Comparison of ENCODE assay signal across 17 cellular contexts in the genomic region with DNA sequence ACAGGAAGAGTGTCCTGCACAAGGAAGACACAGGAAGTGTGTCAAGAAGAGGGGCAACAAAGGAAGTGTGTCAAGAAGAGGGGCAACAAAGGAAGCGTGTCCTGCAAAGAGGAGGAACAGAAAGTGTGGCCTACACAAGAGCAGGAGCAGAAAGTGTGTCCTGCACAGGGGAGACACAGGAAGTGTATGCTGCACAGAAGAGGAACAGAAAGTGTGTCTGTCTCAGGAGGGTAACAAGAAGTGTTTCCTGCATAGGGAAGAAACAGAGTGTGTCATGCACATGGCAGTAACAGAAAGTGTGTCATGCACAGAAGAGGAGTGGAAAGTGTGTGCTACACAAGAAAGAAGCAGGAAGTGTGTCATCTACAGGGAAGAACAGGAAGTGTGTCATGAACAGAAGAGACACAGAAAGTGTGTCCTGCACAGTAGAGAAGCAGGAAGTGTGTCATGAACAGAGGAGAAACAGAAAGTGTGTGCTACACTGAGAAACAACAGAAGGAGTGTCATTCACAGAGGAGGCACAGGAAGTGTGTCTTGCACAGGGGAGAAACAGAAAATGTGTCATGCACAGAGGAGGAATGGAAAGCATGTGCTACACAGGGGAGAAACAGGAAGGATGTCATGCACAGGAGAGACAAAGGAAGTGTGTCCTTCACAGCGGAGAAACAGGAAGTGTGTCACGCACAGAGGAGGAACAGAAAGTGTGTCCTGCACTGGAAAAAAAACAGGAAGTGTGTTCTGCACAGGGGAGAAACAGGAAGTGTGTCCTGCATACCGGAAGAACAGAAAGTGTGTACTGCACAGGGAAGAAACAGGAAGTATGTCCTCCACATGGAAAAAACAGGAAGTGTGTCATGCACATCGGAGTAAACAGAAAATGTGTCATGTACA.
DNase-seq lines count a peak whose midpoint lies in the region; ATAC-seq, FAIRE-seq and TF ChIP-seq lines count a peak whose summit lies in the region.
"Had no signal": no experiment of that assay in that cellular context is flagged by ENCODE, and none has a peak within 500 bp of the region (broad histone marks: within the 10 kb centered on the region; RNA-seq: fewer than 3 reads in every experiment).

No MANE protein-coding gene starts in this region.

- H3K4me3 ChIP-seq in astrocyte (ENCODE audit: insufficient read depth, low read depth, low read length) (no peak overlapping the region), colonic mucosa (no peak overlapping the region)
- H3K4me3 ChIP-seq: left ventricle myocardium inferior, testis had no signal

- peak; percentile 27 for DNase-seq in CMK (ENCODE audit: low read depth)
- peak; percentile 92 for DNase-seq in MV-4-11 (lab: John Stamatoyannopoulos, UW)
- no peak for DNase-seq in astrocyte (ENCODE audit: low read depth)
- no peak for DNase-seq in colonic mucosa
- no peak for DNase-seq in dedifferentiated amniotic fluid mesenchymal stem cell (ENCODE audit: extremely low spot score)
- no peak for DNase-seq in COLO829 (ENCODE audit: low spot score)
- DNase-seq: activated CD8-positive, alpha-beta memory T cell treated with anti-CD3 and anti-CD28 coated beads for 24 hours; erythroblast; left ventricle myocardium inferior; NCI-H2107; T-helper 9 cell; testis had no signal

- intact Hi-C loops in colonic mucosa (cut with DNase I) = no loop called here

- ATAC-seq in GM19395 (IDR thresholded peaks at IDR 0.05; ENCODE audit: unreplicated experiment) = peak; percentile 54
- ATAC-seq in HG02973 (IDR thresholded peaks at IDR 0.05; ENCODE audit: unreplicated experiment) = no peak

- no peak overlapping the region for H3K27ac Mint-ChIP-seq in astrocyte (ENCODE audit: unreplicated experiment)
- H3K27ac Mint-ChIP-seq: activated naive CD4-positive, alpha-beta T cell treated with anti-CD3 and anti-CD28 coated beads, Interleukin-2, amount 50 U/mL, for 24 hours; CD14-positive monocyte had no signal

- no peaks in the 10 kb centered on the region for H3K9me3 Mint-ChIP-seq in astrocyte (ENCODE audit: unreplicated experiment)

- peak; percentile 58 for FAIRE-seq in astrocyte (lab: Jason Lieb, UNC)
- FAIRE-seq: H54 had no signal

- no peaks in the 10 kb centered on the region for H3K79me2 ChIP-seq in astrocyte (ENCODE audit: insufficient read depth, low read length)

- H3K27ac ChIP-seq in astrocyte (ENCODE audit: low read depth, low read length) (no peak overlapping the region), colonic mucosa (no peak overlapping the region)
- H3K27ac ChIP-seq: left ventricle myocardium inferior, testis had no signal

- H4K20me1 ChIP-seq in astrocyte (ENCODE audit: insufficient read depth, low read length) = no peaks in the 10 kb centered on the region

- no peaks in the 10 kb centered on the region for H3K27me3 Mint-ChIP-seq in astrocyte (ENCODE audit: low read depth, unreplicated experiment)
- H3K27me3 Mint-ChIP-seq: activated naive CD4-positive, alpha-beta T cell treated with anti-CD3 and anti-CD28 coated beads, Interleukin-2, amount 50 U/mL, for 24 hours had no signal

- no peaks in the 10 kb centered on the region for H3K9me3 ChIP-seq in astrocyte (ENCODE audit: insufficient read depth, low read depth, low read length)
- H3K9me3 ChIP-seq in colonic mucosa = no peaks in the 10 kb centered on the region
- H3K9me3 ChIP-seq: testis had no signal

- TF ChIP-seq CTCF in astrocyte (IDR thresholded peaks at IDR 0.05; ENCODE audit: insufficient read depth, low read depth, low read length) (no peak), colonic mucosa (IDR thresholded peaks at IDR 0.05) (no peak)

- H3K27me3 ChIP-seq in astrocyte (ENCODE audit: insufficient read depth, low read length) = no peaks in the 10 kb centered on the region
- no peaks in the 10 kb centered on the region for H3K27me3 ChIP-seq in colonic mucosa
- H3K27me3 ChIP-seq: testis had no signal

- H3K4me1 Mint-ChIP-seq in astrocyte (ENCODE audit: low read depth, unreplicated experiment) = no peaks in the 10 kb centered on the region
- H3K4me1 Mint-ChIP-seq: activated naive CD4-positive, alpha-beta T cell treated with anti-CD3 and anti-CD28 coated beads, Interleukin-2, amount 50 U/mL, for 24 hours; CD14-positive monocyte had no signal

- no peak overlapping the region for H3K9ac ChIP-seq in astrocyte (ENCODE audit: low read length)
- no peak overlapping the region for H3K9ac ChIP-seq in colonic mucosa (ENCODE audit: low read depth in 2 of 2, low read length in 2 of 2)

- H3K36me3 ChIP-seq in astrocyte (ENCODE audit: insufficient read depth, low read length) (no peaks in the 10 kb centered on the region), colonic mucosa (no peaks in the 10 kb centered on the region)
- H3K36me3 ChIP-seq: left ventricle myocardium inferior had no signal

- no peaks in the 10 kb centered on the region for H3K36me3 Mint-ChIP-seq in astrocyte (ENCODE audit: low read depth, unreplicated experiment)
- H3K36me3 Mint-ChIP-seq: CD14-positive monocyte had no signal

- H2AFZ ChIP-seq in astrocyte (ENCODE audit: low read depth, low read length) = no peak overlapping the region

- H3K4me2 ChIP-seq in astrocyte (ENCODE audit: low read length) = no peak overlapping the region

- H3K4me1 ChIP-seq in astrocyte (ENCODE audit: insufficient read depth, low read length) (no peaks in the 10 kb centered on the region), colonic mucosa (no peaks in the 10 kb centered on the region)
- H3K4me1 ChIP-seq: left ventricle myocardium inferior, testis had no signal

- no peak overlapping the region for H3K4me3 Mint-ChIP-seq in astrocyte (ENCODE audit: unreplicated experiment)
- H3K4me3 Mint-ChIP-seq: activated naive CD4-positive, alpha-beta T cell treated with anti-CD3 and anti-CD28 coated beads, Interleukin-2, amount 50 U/mL, for 24 hours; CD14-positive monocyte had no signal

Comparison
In these comparisons a context has a peak if more than half of its experiments do, and no peak if none do; other contexts are left out.
1. DNase-seq: peak in CMK (single experiment) and MV-4-11 (single experiment); none in astrocyte (single experiment), colonic mucosa (single experiment), dedifferentiated amniotic fluid mesenchymal stem cell (single experiment) and COLO829 (single experiment).